In genomic region chr5:714215-715118, GRCh38 we compare ENCODE assay signal across 7 cellular contexts. TPM values are rescaled to one million over a fixed set of nuclear protein-coding genes. Genes with fewer than 3 reads are reported as not detected.
A peak's percentile ranks its signal among the peaks of the same experiment; 100 is the strongest.
DNase-seq lines count a peak whose midpoint lies in the region; ATAC-seq, FAIRE-seq and TF ChIP-seq lines count a peak whose summit lies in the region.
"Not testable (repeated sequence)": the region's sequence is repeated elsewhere in the genome, so short reads cannot be mapped to it uniquely, and the experiment has no call there.
"Had no signal": no experiment of that assay in that cellular context is flagged by ENCODE, and none has a peak within 500 bp of the region (broad histone marks: within the 10 kb centered on the region; RNA-seq: fewer than 3 reads in every experiment).

No MANE protein-coding gene starts in this region.

- H3K36me3 Mint-ChIP-seq in activated T-helper 17 cell treated with anti-CD3 and anti-CD28 coated beads, Interleukin-2, amount 50 U/mL, for 72 hours (ENCODE audit: low read depth); stimulated activated effector memory CD8-positive, alpha-beta T cell treated with anti-CD3 and anti-CD28 coated beads, Interleukin-12 subunit alpha, Interleukin-12 subunit beta, amount 100 ng/mL, for 72 hours: not testable (repeated sequence)

- H2AFZ ChIP-seq in H1 (ENCODE audit: low read length): not testable (repeated sequence)

- TF ChIP-seq CTCF in H1 (IDR thresholded peaks at IDR 0.05; ENCODE audit: control extremely low read depth in 1 of 3, insufficient read depth in 1 of 3, low read depth in 1 of 3, low read length in 3 of 3): not testable (repeated sequence)

- H4K8ac ChIP-seq in H1 (ENCODE audit: extremely low read depth, insufficient read depth, low read length): not testable (repeated sequence)

- not testable (repeated sequence) for H3K18ac ChIP-seq in H1 (ENCODE audit: extremely low read depth, low read length)

- WGBS in H1 (ENCODE audit: extremely low coverage in 1 of 2, insufficient coverage in 1 of 2, insufficient read length in 1 of 2, insufficient replicate concordance in 2 of 2, low coverage in 1 of 2, low lambda C conversion rate in 2 of 2, missing lambda C conversion rate in 1 of 2), 2 experiments: 82% methylated on average over 8 of the region's 8 CpGs; no CpG with 5 or more reads in 1 of the 2 experiments

- not testable (repeated sequence) for H3K9ac ChIP-seq in H1 (replicated peaks in 1 of 4; ENCODE audit: extremely low read depth in 1 of 4, low read depth in 3 of 4, low read length in 3 of 4)

- not testable (repeated sequence) for H4K5ac ChIP-seq in H1 (ENCODE audit: insufficient read length, low read depth, low read length)

- not testable (repeated sequence) for TF ChIP-seq EP300 in H1 (IDR thresholded peaks at IDR 0.05; ENCODE audit: borderline replicate concordance in 1 of 2, low read depth in 2 of 2, low read length in 2 of 2)

- H2BK5ac ChIP-seq in H1 (ENCODE audit: low read depth, low read length): not testable (repeated sequence)

- not testable (repeated sequence) for H3K9me3 ChIP-seq in H1 (ENCODE audit: insufficient read depth in 2 of 2, low read depth in 1 of 2, low read length in 1 of 2)

- not testable (repeated sequence) for H4K20me1 ChIP-seq in H1 (replicated peaks in 1 of 2; ENCODE audit: control insufficient read depth in 1 of 2, insufficient read depth in 2 of 2, low read length in 2 of 2)

- not testable (repeated sequence) for H3K4me3 ChIP-seq in H1 (ENCODE audit: extremely low read depth in 1 of 4, insufficient read depth in 2 of 4, low read depth in 3 of 4, low read length in 4 of 4)

- not testable (repeated sequence) for H3K56ac ChIP-seq in H1 (replicated peaks; ENCODE audit: insufficient read length, low read depth, low read length)

- H3K4ac ChIP-seq in H1 (replicated peaks; ENCODE audit: insufficient read length, low read depth, low read length): not testable (repeated sequence)

- not testable (repeated sequence) for DNase-seq in HTR-8/SVneo (ENCODE audit: insufficient read length, low spot score); H1 (ENCODE audit: low read depth in 1 of 2, low spot score in 2 of 2); left lobe of liver (ENCODE audit: low spot score); stimulated activated effector memory CD8-positive, alpha-beta T cell treated with anti-CD3 and anti-CD28 coated beads, Interleukin-12 subunit alpha, Interleukin-12 subunit beta, amount 100 ng/mL, for 72 hours (ENCODE audit: low spot score in 2 of 2)
- peak; percentile 28 to 29 for DNase-seq in NCI-H526 (lab: John Stamatoyannopoulos, UW)

- not testable (repeated sequence) for H4K91ac ChIP-seq in H1 (replicated peaks; ENCODE audit: insufficient read length, low read length)

- not testable (repeated sequence) for H2BK15ac ChIP-seq in H1 (ENCODE audit: low read length)

- CTCF ChIA-PET in H1 (lab: Charles Lee; ENCODE audit: partially characterized antibody): not testable (repeated sequence)

- H3K27me3 Mint-ChIP-seq in activated T-helper 17 cell treated with anti-CD3 and anti-CD28 coated beads, Interleukin-2, amount 50 U/mL, for 72 hours: not testable (repeated sequence)

- H3K9me3 Mint-ChIP-seq in activated T-helper 17 cell treated with anti-CD3 and anti-CD28 coated beads, Interleukin-2, amount 50 U/mL, for 72 hours: not testable (repeated sequence)
- peaks cover 13% of the 10 kb centered on the region for H3K9me3 Mint-ChIP-seq in stimulated activated effector memory CD8-positive, alpha-beta T cell treated with anti-CD3 and anti-CD28 coated beads, Interleukin-12 subunit alpha, Interleukin-12 subunit beta, amount 100 ng/mL, for 72 hours

- not testable (repeated sequence) for H2BK120ac ChIP-seq in H1 (replicated peaks; ENCODE audit: low read depth, low read length)

- H3K79me1 ChIP-seq in H1 (ENCODE audit: low read depth, low read length): not testable (repeated sequence)

- H3K36me3 ChIP-seq in H1 (ENCODE audit: control insufficient read depth in 2 of 4, insufficient read depth in 4 of 4, low read length in 3 of 4): not testable (repeated sequence)

- not testable (repeated sequence) for TF ChIP-seq POLR2A in H1 (IDR thresholded peaks at IDR 0.05; ENCODE audit: control extremely low read depth in 1 of 2, low read depth in 2 of 2, low read length in 2 of 2)

- not testable (repeated sequence) for H3K4me2 ChIP-seq in H1 (ENCODE audit: insufficient read depth in 1 of 2, low read depth in 2 of 2, low read length in 2 of 2)

- not testable (repeated sequence) for H3K23ac ChIP-seq in H1 (ENCODE audit: insufficient read length)

- peak; percentile 51 for FAIRE-seq in HTR-8/SVneo (lab: Jason Lieb, UNC)
- peak; percentile 82 for FAIRE-seq in H1 (lab: Jason Lieb, UNC)

- not testable (repeated sequence) for H3K4me1 Mint-ChIP-seq in activated T-helper 17 cell treated with anti-CD3 and anti-CD28 coated beads, Interleukin-2, amount 50 U/mL, for 72 hours; stimulated activated effector memory CD8-positive, alpha-beta T cell treated with anti-CD3 and anti-CD28 coated beads, Interleukin-12 subunit alpha, Interleukin-12 subunit beta, amount 100 ng/mL, for 72 hours

- H3K27ac Mint-ChIP-seq in activated T-helper 17 cell treated with anti-CD3 and anti-CD28 coated beads, Interleukin-2, amount 50 U/mL, for 72 hours; stimulated activated effector memory CD8-positive, alpha-beta T cell treated with anti-CD3 and anti-CD28 coated beads, Interleukin-12 subunit alpha, Interleukin-12 subunit beta, amount 100 ng/mL, for 72 hours: not testable (repeated sequence)

- H3K79me2 ChIP-seq in H1 (ENCODE audit: control insufficient read depth in 1 of 2, insufficient read depth in 2 of 2, low read length in 2 of 2): not testable (repeated sequence)

- H2BK12ac ChIP-seq in H1 (ENCODE audit: low read depth, low read length): not testable (repeated sequence)

- not testable (repeated sequence) for TF ChIP-seq RAD21 in H1 (IDR thresholded peaks at IDR 0.05 in 1 of 2, conservative IDR thresholded peaks at IDR 0.05 in 1 of 2; ENCODE audit: low read depth in 2 of 2, low read length in 2 of 2)

- not testable (repeated sequence) for H2BK20ac ChIP-seq in H1 (ENCODE audit: low read length)

- not testable (repeated sequence) for H3K27me3 ChIP-seq in H1 (replicated peaks in 1 of 4; ENCODE audit: control insufficient read depth in 3 of 4, extremely low read depth in 1 of 4, insufficient read depth in 3 of 4, low read length in 3 of 4)

- H3K4me3 Mint-ChIP-seq in activated T-helper 17 cell treated with anti-CD3 and anti-CD28 coated beads, Interleukin-2, amount 50 U/mL, for 72 hours; stimulated activated effector memory CD8-positive, alpha-beta T cell treated with anti-CD3 and anti-CD28 coated beads, Interleukin-12 subunit alpha, Interleukin-12 subunit beta, amount 100 ng/mL, for 72 hours: not testable (repeated sequence)

- not testable (repeated sequence) for H2AK5ac ChIP-seq in H1 (ENCODE audit: low read depth, low read length)

- ATAC-seq in activated T-helper 17 cell treated with anti-CD3 and anti-CD28 coated beads, Interleukin-2, amount 50 U/mL, for 72 hours (replicated peaks): peak; percentile 72
- peak; percentile 0 for ATAC-seq in left lobe of liver
- ATAC-seq in stimulated activated effector memory CD8-positive, alpha-beta T cell treated with anti-CD3 and anti-CD28 coated beads, Interleukin-12 subunit alpha, Interleukin-12 subunit beta, amount 100 ng/mL, for 72 hours: peak; percentile 65

- H3K27ac ChIP-seq in H1 (ENCODE audit: low read depth, low read length): not testable (repeated sequence)

- H3K14ac ChIP-seq in H1 (ENCODE audit: insufficient read length): not testable (repeated sequence)

- POLR2A ChIA-PET in H1 (lab: Charles Lee; ENCODE audit: partially characterized antibody): not testable (repeated sequence)

- H3K4me1 ChIP-seq in H1 (replicated peaks in 1 of 4; ENCODE audit: control insufficient read depth in 3 of 4, insufficient read depth in 4 of 4, low read length in 3 of 4): not testable (repeated sequence)

- not testable (repeated sequence) for H3K23me2 ChIP-seq in H1 (ENCODE audit: low read depth, low read length)

RNA-seq across cellular contexts. Expression of gene TPPP, which starts 21.3 kb away (rescaled TPM):
- 1 to 10 TPM in 1 of 2 donors, under 1 TPM in 1; 0.19 to 1.4 TPM for total RNA-seq in activated T-helper 17 cell treated with anti-CD3 and anti-CD28 coated beads, Interleukin-2, amount 50 U/mL, for 72 hours
- total RNA-seq in H1 (2021; fragmentation: NEBNext Ultra II Directional; extraction: Animal tissue kit (Norgen Biotek cat#: 25700)): 0.65 and 0.93 TPM in 2 replicates
- 0.36 and 0.86 TPM in 2 replicates for polyA plus RNA-seq in H1 (2011; rRNA removed)
- polyA plus RNA-seq in H1 (2011; cell fraction: cytosol; rRNA removed): 0.66 TPM
- 1.1 TPM for polyA plus RNA-seq in H1 (2011; cell fraction: nucleus; rRNA removed)
- polyA plus RNA-seq in H1 (2012, experiment 1 of 2): 0.44 to 1.0 TPM (median 0.79 TPM) in 4 replicates
- polyA plus RNA-seq in H1 (2012, experiment 2 of 2): 0.29 TPM
- polyA plus RNA-seq in H1 (2013, experiment 1 of 2): 0.51 TPM
- polyA plus RNA-seq in H1 (2013, experiment 2 of 2): 0.42 TPM
- 0.41 and 1.1 TPM in 2 replicates for polyA minus RNA-seq in H1 (2011; rRNA and poly(A)+ RNA removed)
- 1.0 TPM for polyA minus RNA-seq in H1 (2011; cell fraction: cytosol; rRNA and poly(A)+ RNA removed)
- polyA minus RNA-seq in H1 (2011; cell fraction: nucleus; rRNA and poly(A)+ RNA removed): 0.80 TPM
- 4.1 TPM for total RNA-seq in left lobe of liver
- total RNA-seq: B cell had no signal

Comparison
In these comparisons a context has a peak if more than half of its experiments do, and no peak if none do; other contexts are left out.
1. ATAC-seq: peak in every context shown above with its lines; median percentile 72 in activated T-helper 17 cell treated with anti-CD3 and anti-CD28 coated beads, Interleukin-2, amount 50 U/mL, for 72 hours; 65 in stimulated activated effector memory CD8-positive, alpha-beta T cell treated with anti-CD3 and anti-CD28 coated beads, Interleukin-12 subunit alpha, Interleukin-12 subunit beta, amount 100 ng/mL, for 72 hours; 0 in left lobe of liver.